8 cellular contexts compared by ENCODE assay signal in genomic region chr17:77959216-77959925, GRCh38. TPM values are rescaled to one million over a fixed set of nuclear protein-coding genes. Genes with fewer than 3 reads are reported as not detected.
A peak's percentile ranks its signal among the peaks of the same experiment; 100 is the strongest.
DNase-seq lines count a peak whose midpoint lies in the region; ATAC-seq and TF ChIP-seq lines count a peak whose summit lies in the region.

No MANE protein-coding gene starts in this region.

- H3K27me3 Mint-ChIP-seq in CD8-positive, alpha-beta memory T cell: peaks cover 0 to 3% of the 10 kb centered on the region in 2 donors

- H3K4me3 ChIP-seq in CD8-positive, alpha-beta memory T cell (ENCODE audit: low read length): peak overlapping the region; percentile 83
- peak overlapping the region; percentile 46 for H3K4me3 ChIP-seq in lower leg skin (ENCODE audit: low read depth, poor library complexity, severe bottlenecking)

- CTCF ChIA-PET in CD8-positive, alpha-beta memory T cell (lab: Charles Lee): interaction anchor here (1.1 to 1.6 kb wide), 4 partner anchors 18 to 177 kb away, joined by 3 to 7 read pairs (median 3); no protein-coding TSS in a partner anchor

- peaks cover 51% of the 10 kb centered on the region for H3K4me1 ChIP-seq in CD8-positive, alpha-beta memory T cell (ENCODE audit: insufficient read depth, low read length)

- no peak for TF ChIP-seq CTCF in lower leg skin (IDR thresholded peaks at IDR 0.05)

- intact Hi-C loops in lower leg skin (cut with DNase I; ENCODE audit: low total_unique reads): no loop called here

- no peaks in the 10 kb centered on the region for H3K9me3 Mint-ChIP-seq in CD8-positive, alpha-beta memory T cell

- H3K36me3 Mint-ChIP-seq in CD8-positive, alpha-beta memory T cell: peaks cover 0 to 22% (median 0%) of the 10 kb centered on the region in 3 donors

- H3K27ac Mint-ChIP-seq in CD8-positive, alpha-beta memory T cell: peak overlapping the region; percentile 90 to 97 (median 94)

- H3K27me3 ChIP-seq in CD8-positive, alpha-beta memory T cell (ENCODE audit: insufficient read depth, low read length, poor library complexity, severe bottlenecking): no peaks in the 10 kb centered on the region

- peaks cover 52 to 61% (median 58%) of the 10 kb centered on the region in 3 donors for H3K4me1 Mint-ChIP-seq in CD8-positive, alpha-beta memory T cell

- peak overlapping the region; percentile 58 for H3K27ac ChIP-seq in CD8-positive, alpha-beta memory T cell (ENCODE audit: low read depth, low read length)

- TF ChIP-seq POLR2A in lower leg skin (IDR thresholded peaks at IDR 0.05): no peak

- ATAC-seq in HG03159 (IDR thresholded peaks at IDR 0.05; ENCODE audit: unreplicated experiment): peak; percentile 7
- no peak for ATAC-seq in HG02981 (IDR thresholded peaks at IDR 0.05; ENCODE audit: unreplicated experiment)
- ATAC-seq in GM18498 (IDR thresholded peaks at IDR 0.05; ENCODE audit: unreplicated experiment): no peak

- POLR2A ChIA-PET in CD8-positive, alpha-beta memory T cell (lab: Charles Lee): interaction anchor here (0.6 to 3.5 kb wide), 16 partner anchors 26 to 634 kb away, joined by 3 to 68 read pairs (median 5); no protein-coding TSS in a partner anchor

- no peaks in the 10 kb centered on the region for H3K36me3 ChIP-seq in CD8-positive, alpha-beta memory T cell (ENCODE audit: insufficient read depth, low read length)

- peak overlapping the region; percentile 93 to 98 (median 94) for H3K4me3 Mint-ChIP-seq in CD8-positive, alpha-beta memory T cell

- DNase-seq in CD8-positive, alpha-beta memory T cell: peak in 4 of 5 donors; percentile 8 to 57 (median 30)
- DNase-seq in T-helper 9 cell: peak; percentile 15
- DNase-seq in cerebellum (ENCODE audit: low spot score): peak; percentile 30
- DNase-seq in lower leg skin (ENCODE audit: low spot score in 2 of 2): peak in 1 of 2 donors; percentile 86
- DNase-seq in stimulated activated CD8-positive, alpha-beta memory T cell treated with anti-CD3 and anti-CD28 coated beads, Interleukin-4, amount 100 ng/mL, for 48 hours: peak; percentile 54

- H3K9me3 ChIP-seq in CD8-positive, alpha-beta memory T cell (ENCODE audit: low read length): no peaks in the 10 kb centered on the region

- WGBS in lower leg skin, 2 donors: 1 to 2% methylated on average over 58 to 65 of the region's 75 CpGs

RNA-seq across cellular contexts. Expression of gene TNRC6C, which starts 0.9 kb away (rescaled TPM):
- total RNA-seq in CD8-positive, alpha-beta memory T cell: 10 to 100 TPM; 25.9 to 28.1 TPM
- polyA plus RNA-seq in CD8-positive, alpha-beta memory T cell: 7.4 TPM
- total RNA-seq in cerebellum: 40.3 TPM
- 10 to 100 TPM in 1 of 4 donors, 1 to 10 TPM in 3; 5.3 to 15.4 (median 6.8) TPM for total RNA-seq in lower leg skin
